In genomic region chr11:65308281-65308891, GRCh38 we compare ENCODE assay signal across 1 cellular context.
TF ChIP-seq lines count a peak whose summit lies in the region.

No MANE protein-coding gene starts in this region.

TF ChIP-seq in WTC11, 78 proteins besides CTCF, POLR2A, EP300 and RAD21 (continued from another document):
- TF ChIP-seq USF2 (CRISPR knock-in tag; IDR thresholded peaks at IDR 0.05) (no peak), CDX4 (CRISPR knock-in tag; IDR thresholded peaks at IDR 0.05; ENCODE audit: borderline replicate concordance) (no peak), AR (CRISPR knock-in tag; IDR thresholded peaks at IDR 0.05) (no peak), TEAD4 (CRISPR knock-in tag; IDR thresholded peaks at IDR 0.05) (no peak), ATF2 (CRISPR knock-in tag; IDR thresholded peaks at IDR 0.05; ENCODE audit: borderline replicate concordance, low read depth) (no peak), ELF4 (CRISPR knock-in tag; IDR thresholded peaks at IDR 0.05; ENCODE audit: low read depth) (no peak), SOX15 (CRISPR knock-in tag; IDR thresholded peaks at IDR 0.05) (no peak), JAZF1 (CRISPR knock-in tag; IDR thresholded peaks at IDR 0.05) (no peak)
